ENCODE assay signal across 34 cellular contexts in genomic region chr1:13687361-13687760, GRCh38.
"Had no signal": no experiment of that assay in that cellular context is flagged by ENCODE, and none has a peak within 500 bp of the region (broad histone marks: within the 10 kb centered on the region; RNA-seq: fewer than 3 reads in every experiment).

No MANE protein-coding gene starts in this region.

- ATAC-seq: effector memory CD8-positive, alpha-beta T cell; gastrocnemius medialis; left colon; naive thymus-derived CD4-positive, alpha-beta T cell; pancreas; right cardiac atrium; stimulated activated naive B cell treated with anti-CD40 and anti-IgM and Interleukin-4, amounts not matched to agents 10 μg/mL and 1 μg/mL and 100 μg/mL, for 72 hours had no signal

- DNase-seq: activated CD4-positive, alpha-beta T cell treated with anti-CD3 and anti-CD28 coated beads for 4 hours; activated CD4-positive, alpha-beta T cell treated with anti-CD3 and anti-CD28 coated beads, Interleukin-2, amount 50 U/mL, for 4 hours; activated effector memory CD4-positive, alpha-beta T cell treated with anti-CD3 and anti-CD28 coated beads, Interleukin-2, amount 50 U/mL, for 16 hours; activated naive CD4-positive, alpha-beta T cell treated with anti-CD3 and anti-CD28 coated beads for 36 hours; activated naive CD8-positive, alpha-beta T cell treated with anti-CD3 and anti-CD28 coated beads for 36 hours; activated T-cell treated with anti-CD3 and anti-CD28 coated beads for 4 hours; brain microvascular endothelial cell; dorsolateral prefrontal cortex; effector memory CD8-positive, alpha-beta T cell; erythroblast; gastrocnemius medialis; head of caudate nucleus; hippocampal formation; immature natural killer cell; kidney; left colon; mammary epithelial cell; naive thymus-derived CD4-positive, alpha-beta T cell; nucleus accumbens; pancreas; right cardiac atrium; stimulated activated CD4-positive, alpha-beta T cell treated with anti-CD3 and anti-CD28 coated beads, Interleukin-15, amount 100 ng/mL, for 24 hours; stimulated activated CD4-positive, alpha-beta T cell treated with anti-CD3 and anti-CD28 coated beads, Interleukin-2, amount 100 ng/mL, for 24 hours; stimulated activated naive B cell treated with anti-CD40 and anti-IgM and Interleukin-4, amounts not matched to agents 10 μg/mL and 1 μg/mL and 100 μg/mL, for 72 hours; stomach; thyroid gland; upper lobe of left lung had no signal

- H3K4me3 Mint-ChIP-seq: activated naive CD4-positive, alpha-beta T cell treated with anti-CD3 and anti-CD28 coated beads for 36 hours; activated naive CD8-positive, alpha-beta T cell treated with anti-CD3 and anti-CD28 coated beads for 36 hours; activated T-helper 1 cell treated with anti-CD3 and anti-CD28 coated beads, Interleukin-12 subunit alpha, Interleukin-12 subunit beta, Interleukin-2, Interleukin-4 antibody, amounts not matched to agents 30 ng/mL and 10 ng/mL and 1 ng/mL, durations not matched to agents 14 hours and 24 hours and 36 hours; effector memory CD8-positive, alpha-beta T cell; immature natural killer cell; mesothelial cell of epicardium; neural crest cell; stimulated activated naive B cell treated with anti-CD40 and anti-IgM and Interleukin-4, amounts not matched to agents 10 μg/mL and 1 μg/mL and 100 μg/mL, for 72 hours had no signal

- H3K4me1 Mint-ChIP-seq: activated naive CD8-positive, alpha-beta T cell treated with anti-CD3 and anti-CD28 coated beads for 36 hours; mesothelial cell of epicardium; neural crest cell; stimulated activated naive B cell treated with anti-CD40 and anti-IgM and Interleukin-4, amounts not matched to agents 10 μg/mL and 1 μg/mL and 100 μg/mL, for 72 hours had no signal

- H3K36me3 ChIP-seq: brain microvascular endothelial cell, gastrocnemius medialis, pancreas, prostate gland, stomach, thyroid gland, upper lobe of left lung, vagina had no signal

- H3K4me3 ChIP-seq: coronary artery, dorsolateral prefrontal cortex, gastrocnemius medialis, pancreas, prostate gland, stomach, thyroid gland, upper lobe of left lung, vagina had no signal

- FAIRE-seq: astrocyte, kidney had no signal

- H3K27ac Mint-ChIP-seq: activated naive CD4-positive, alpha-beta T cell treated with anti-CD3 and anti-CD28 coated beads for 36 hours; activated naive CD8-positive, alpha-beta T cell treated with anti-CD3 and anti-CD28 coated beads for 36 hours; activated T-helper 1 cell treated with anti-CD3 and anti-CD28 coated beads, Interleukin-12 subunit alpha, Interleukin-12 subunit beta, Interleukin-2, Interleukin-4 antibody, amounts not matched to agents 30 ng/mL and 10 ng/mL and 1 ng/mL, durations not matched to agents 14 hours and 24 hours and 36 hours; effector memory CD8-positive, alpha-beta T cell; immature natural killer cell; mesothelial cell of epicardium; naive thymus-derived CD4-positive, alpha-beta T cell; stimulated activated naive B cell treated with anti-CD40 and anti-IgM and Interleukin-4, amounts not matched to agents 10 μg/mL and 1 μg/mL and 100 μg/mL, for 72 hours had no signal

- H3K27me3 ChIP-seq: brain microvascular endothelial cell, pancreas, stomach, thyroid gland, upper lobe of left lung, vagina had no signal

- H3K9me3 Mint-ChIP-seq: activated naive CD8-positive, alpha-beta T cell treated with anti-CD3 and anti-CD28 coated beads for 36 hours; activated T-helper 1 cell treated with anti-CD3 and anti-CD28 coated beads, Interleukin-12 subunit alpha, Interleukin-12 subunit beta, Interleukin-2, Interleukin-4 antibody, amounts not matched to agents 30 ng/mL and 10 ng/mL and 1 ng/mL, durations not matched to agents 14 hours and 24 hours and 36 hours; effector memory CD8-positive, alpha-beta T cell; mesothelial cell of epicardium; neural crest cell had no signal

- H3K36me3 Mint-ChIP-seq: activated naive CD8-positive, alpha-beta T cell treated with anti-CD3 and anti-CD28 coated beads for 36 hours; immature natural killer cell; mesothelial cell of epicardium had no signal
